Comparison of ENCODE assay signal across 37 cellular contexts in genomic region chr11:130641884-130642283, GRCh38.
"Had no signal": no experiment of that assay in that cellular context is flagged by ENCODE, and none has a peak within 500 bp of the region (broad histone marks: within the 10 kb centered on the region; RNA-seq: fewer than 3 reads in every experiment).

No MANE protein-coding gene starts in this region.

- H3K36me3 ChIP-seq: adrenal gland, brain microvascular endothelial cell, breast epithelium had no signal

- H3K27me3 Mint-ChIP-seq: activated B cell treated with CpG ODN at 0.5 μM for 24 hours; activated CD4-positive, alpha-beta T cell treated with anti-CD3 and anti-CD28 coated beads, Interleukin-2, amount 10 ng/mL, durations not matched to agents 24 days and 14 days; activated naive CD8-positive, alpha-beta T cell treated with anti-CD3 and anti-CD28 coated beads for 36 hours had no signal

- H3K27ac Mint-ChIP-seq: activated B cell treated with CpG ODN at 0.5 μM for 24 hours; activated CD4-positive, alpha-beta memory T cell treated with anti-CD3 and anti-CD28 coated beads for 36 hours; activated CD4-positive, alpha-beta T cell treated with anti-CD3 and anti-CD28 coated beads, Interleukin-2, amount 10 ng/mL, durations not matched to agents 24 days and 14 days; activated CD8-positive, alpha-beta T cell treated with anti-CD3 and anti-CD28 coated beads for 36 hours; activated naive CD4-positive, alpha-beta T cell treated with anti-CD3 and anti-CD28 coated beads for 36 hours; activated naive CD4-positive, alpha-beta T cell treated with anti-CD3 and anti-CD28 coated beads, Interleukin-2, amount 50 U/mL, for 72 hours; activated naive CD8-positive, alpha-beta T cell treated with anti-CD3 and anti-CD28 coated beads for 36 hours; activated T-cell treated with anti-CD3 and anti-CD28 coated beads, Interleukin-2, amount 50 U/mL, for 72 hours; activated T-helper 1 cell treated with anti-CD3 and anti-CD28 coated beads, Interleukin-12 subunit alpha, Interleukin-12 subunit beta, Interleukin-2, Interleukin-4 antibody, amounts not matched to agents 30 ng/mL and 10 ng/mL and 1 ng/mL, durations not matched to agents 14 hours and 24 hours and 36 hours; activated T-helper 17 cell treated with anti-CD3 and anti-CD28 coated beads, Interleukin-2, amount 50 U/mL, for 72 hours; T-helper 1 cell treated with Interleukin-12 subunit alpha and Interleukin-12 subunit beta and Interleukin-4 antibody, amounts not matched to agents 30 μg/mL and 1 μg/mL, for 36 hours; T-helper 2 cell treated with Interferon-gamma antibody and Interleukin-4, amounts not matched to agents 5 μg/mL and 100 μg/mL, for 36 hours had no signal

- H3K27me3 ChIP-seq: adrenal gland, body of pancreas, brain microvascular endothelial cell, breast epithelium had no signal

- H3K4me1 Mint-ChIP-seq: activated B cell treated with CpG ODN at 0.5 μM for 24 hours; activated naive CD8-positive, alpha-beta T cell treated with anti-CD3 and anti-CD28 coated beads for 36 hours; activated T-helper 17 cell treated with anti-CD3 and anti-CD28 coated beads, Interleukin-2, amount 50 U/mL, for 72 hours had no signal

- ATAC-seq: activated CD8-positive, alpha-beta T cell treated with anti-CD3 and anti-CD28 coated beads for 36 hours; activated naive CD4-positive, alpha-beta T cell treated with anti-CD3 and anti-CD28 coated beads, Interleukin-2, amount 50 U/mL, for 72 hours; activated T-cell treated with anti-CD3 and anti-CD28 coated beads, Interleukin-2, amount 50 U/mL, for 4 hours; activated T-cell treated with anti-CD3 and anti-CD28 coated beads, Interleukin-2, amount 50 U/mL, for 72 hours; activated T-helper 17 cell treated with anti-CD3 and anti-CD28 coated beads, Interleukin-2, amount 50 U/mL, for 72 hours; body of pancreas had no signal

- H3K36me3 Mint-ChIP-seq: activated CD4-positive, alpha-beta memory T cell treated with anti-CD3 and anti-CD28 coated beads for 36 hours; activated naive CD4-positive, alpha-beta T cell treated with anti-CD3 and anti-CD28 coated beads, Interleukin-2, amount 50 U/mL, for 72 hours; activated naive CD8-positive, alpha-beta T cell treated with anti-CD3 and anti-CD28 coated beads for 36 hours had no signal

- H3K9me3 Mint-ChIP-seq: activated B cell treated with CpG ODN at 0.5 μM for 24 hours; activated CD4-positive, alpha-beta memory T cell treated with anti-CD3 and anti-CD28 coated beads for 36 hours; activated CD4-positive, alpha-beta T cell treated with anti-CD3 and anti-CD28 coated beads, Interleukin-2, amount 10 ng/mL, durations not matched to agents 24 days and 14 days; activated CD8-positive, alpha-beta T cell treated with anti-CD3 and anti-CD28 coated beads for 36 hours; activated naive CD4-positive, alpha-beta T cell treated with anti-CD3 and anti-CD28 coated beads for 36 hours; activated naive CD4-positive, alpha-beta T cell treated with anti-CD3 and anti-CD28 coated beads, Interleukin-2, amount 50 U/mL, for 72 hours; activated naive CD8-positive, alpha-beta T cell treated with anti-CD3 and anti-CD28 coated beads for 36 hours; activated T-cell treated with anti-CD3 and anti-CD28 coated beads, Interleukin-2, amount 50 U/mL, for 4 hours; activated T-cell treated with anti-CD3 and anti-CD28 coated beads, Interleukin-2, amount 50 U/mL, for 72 hours; activated T-helper 1 cell treated with anti-CD3 and anti-CD28 coated beads, Interleukin-12 subunit alpha, Interleukin-12 subunit beta, Interleukin-2, Interleukin-4 antibody, amounts not matched to agents 30 ng/mL and 10 ng/mL and 1 ng/mL, durations not matched to agents 14 hours and 24 hours and 36 hours; activated T-helper 17 cell treated with anti-CD3 and anti-CD28 coated beads, Interleukin-2, amount 50 U/mL, for 72 hours; T-helper 1 cell treated with Interleukin-12 subunit alpha and Interleukin-12 subunit beta and Interleukin-4 antibody, amounts not matched to agents 30 μg/mL and 1 μg/mL, for 36 hours; T-helper 2 cell treated with Interferon-gamma antibody and Interleukin-4, amounts not matched to agents 5 μg/mL and 100 μg/mL, for 36 hours had no signal

- H3K4me3 ChIP-seq: adrenal gland, body of pancreas, breast epithelium had no signal

- DNase-seq: activated B cell treated with CpG ODN at 0.5 μM for 24 hours; activated CD4-positive, alpha-beta memory T cell treated with anti-CD3 and anti-CD28 coated beads for 36 hours; activated CD4-positive, alpha-beta T cell treated with anti-CD3 and anti-CD28 coated beads for 4 hours; activated CD4-positive, alpha-beta T cell treated with anti-CD3 and anti-CD28 coated beads, Interleukin-2, amount 10 ng/mL, durations not matched to agents 24 days and 14 days; activated CD4-positive, alpha-beta T cell treated with anti-CD3 and anti-CD28 coated beads, Interleukin-2, amount 50 U/mL, for 1 hour; activated CD4-positive, alpha-beta T cell treated with anti-CD3 and anti-CD28 coated beads, Interleukin-2, amount 50 U/mL, for 4 hours; activated CD4-positive, CD25-positive, alpha-beta regulatory T cell treated with anti-CD3 and anti-CD28 coated beads, Interleukin-2, amount 50 U/mL, for 72 hours; activated CD8-positive, alpha-beta memory T cell treated with anti-CD3 and anti-CD28 coated beads, Interleukin-2, amount 50 U/mL, for 4 hours; activated CD8-positive, alpha-beta T cell treated with anti-CD3 and anti-CD28 coated beads for 36 hours; activated effector memory CD4-positive, alpha-beta T cell treated with anti-CD3 and anti-CD28 coated beads, Interleukin-2, amount 50 U/mL, for 16 hours; activated gamma-delta T cell treated with Interleukin-2 at 50 U/mL for 16 hours; activated naive CD4-positive, alpha-beta T cell; activated naive CD4-positive, alpha-beta T cell treated with anti-CD3 and anti-CD28 coated beads for 36 hours; activated naive CD4-positive, alpha-beta T cell treated with anti-CD3 and anti-CD28 coated beads, Interleukin-2, amount 50 U/mL, for 16 hours; activated naive CD8-positive, alpha-beta T cell treated with anti-CD3 and anti-CD28 coated beads for 36 hours; activated T-cell treated with anti-CD3 and anti-CD28 coated beads for 4 hours; activated T-cell treated with anti-CD3 and anti-CD28 coated beads, Interleukin-2, amount 50 U/mL, for 1 hour; activated T-cell treated with anti-CD3 and anti-CD28 coated beads, Interleukin-2, amount 50 U/mL, for 4 hours; activated T-cell treated with anti-CD3 and anti-CD28 coated beads, Interleukin-2, amount 50 U/mL, for 72 hours; adrenal gland; amniotic stem cell; aorta; body of pancreas; brain microvascular endothelial cell; central memory CD4-positive, alpha-beta T cell; T-helper 1 cell; T-helper 2 cell; T-helper 9 cell had no signal

- H3K27ac ChIP-seq: adrenal gland, body of pancreas, brain microvascular endothelial cell, breast epithelium, VCaP had no signal

- H3K4me1 ChIP-seq: adrenal gland, breast epithelium had no signal

- FAIRE-seq: astrocyte, TTC549 had no signal

- H3K9me3 ChIP-seq: adrenal gland, body of pancreas, breast epithelium had no signal

- H3K4me3 Mint-ChIP-seq: activated B cell treated with CpG ODN at 0.5 μM for 24 hours; activated CD4-positive, alpha-beta memory T cell treated with anti-CD3 and anti-CD28 coated beads for 36 hours; activated CD4-positive, alpha-beta T cell treated with anti-CD3 and anti-CD28 coated beads, Interleukin-2, amount 10 ng/mL, durations not matched to agents 24 days and 14 days; activated CD8-positive, alpha-beta T cell treated with anti-CD3 and anti-CD28 coated beads for 36 hours; activated naive CD4-positive, alpha-beta T cell treated with anti-CD3 and anti-CD28 coated beads for 36 hours; activated naive CD8-positive, alpha-beta T cell treated with anti-CD3 and anti-CD28 coated beads for 36 hours; activated T-cell treated with anti-CD3 and anti-CD28 coated beads, Interleukin-2, amount 50 U/mL, for 4 hours; activated T-cell treated with anti-CD3 and anti-CD28 coated beads, Interleukin-2, amount 50 U/mL, for 72 hours; activated T-helper 1 cell treated with anti-CD3 and anti-CD28 coated beads, Interleukin-12 subunit alpha, Interleukin-12 subunit beta, Interleukin-2, Interleukin-4 antibody, amounts not matched to agents 30 ng/mL and 10 ng/mL and 1 ng/mL, durations not matched to agents 14 hours and 24 hours and 36 hours; activated T-helper 17 cell treated with anti-CD3 and anti-CD28 coated beads, Interleukin-2, amount 50 U/mL, for 72 hours; T-helper 1 cell treated with Interleukin-12 subunit alpha and Interleukin-12 subunit beta and Interleukin-4 antibody, amounts not matched to agents 30 μg/mL and 1 μg/mL, for 36 hours; T-helper 2 cell treated with Interferon-gamma antibody and Interleukin-4, amounts not matched to agents 5 μg/mL and 100 μg/mL, for 36 hours had no signal
